In genomic region chrX:106894392-106894909, GRCh38 we compare ENCODE assay signal across 8 cellular contexts. TPM values are rescaled to one million over a fixed set of nuclear protein-coding genes. Genes with fewer than 3 reads are reported as not detected.
A peak's percentile ranks its signal among the peaks of the same experiment; 100 is the strongest.
DNase-seq lines count a peak whose midpoint lies in the region; ATAC-seq and TF ChIP-seq lines count a peak whose summit lies in the region.

No MANE protein-coding gene starts in this region.

- no peaks in the 10 kb centered on the region for H3K27me3 ChIP-seq in Peyer's patch

- TF ChIP-seq RAD21 in Ishikawa (IDR thresholded peaks at IDR 0.05; ENCODE audit: low read depth), result peak; percentile 79

- in situ Hi-C loops in Caki2 (cut with HindIII; ENCODE audit: low pct_unique_long_range_greater_than_20kb, low sequenced_read_pairs), result no loop called here

- no peak overlapping the region for H3K27ac ChIP-seq in Peyer's patch

- intact Hi-C loops in posterior cingulate gyrus (cut with DNase I), result no loop called here

- H3K27ac Mint-ChIP-seq in glutamatergic neuron (ENCODE audit: unreplicated experiment), result no peak overlapping the region

- no peak overlapping the region for H3K4me3 Mint-ChIP-seq in glutamatergic neuron (ENCODE audit: unreplicated experiment)

- H3K4me1 Mint-ChIP-seq in glutamatergic neuron (ENCODE audit: low read depth, unreplicated experiment), result peaks cover 4% of the 10 kb centered on the region

- no peaks in the 10 kb centered on the region for H3K36me3 ChIP-seq in Peyer's patch

- DNase-seq in Caki2 (ENCODE audit: low read depth) (peak; percentile 62), Peyer's patch (peak in 2 of 3 donors; percentile 54 to 72), glutamatergic neuron (peak; percentile 64), posterior cingulate gyrus (peak in 8 of 10 donors; percentile 40 to 93 (median 55))
- peak; percentile 35 for DNase-seq in activated naive CD4-positive, alpha-beta T cell treated with Interleukin-2 at 50 U/mL for 16 hours

- H3K36me3 Mint-ChIP-seq in glutamatergic neuron (ENCODE audit: unreplicated experiment), result no peaks in the 10 kb centered on the region

- no peaks in the 10 kb centered on the region for H3K9me3 ChIP-seq in Peyer's patch

- ATAC-seq in GM19463 (IDR thresholded peaks at IDR 0.05; ENCODE audit: unreplicated experiment) (peak; percentile 59), GM18519 (IDR thresholded peaks at IDR 0.05; ENCODE audit: low FRiP score, unreplicated experiment) (no peak)

- no peaks in the 10 kb centered on the region for H3K9me3 Mint-ChIP-seq in glutamatergic neuron (ENCODE audit: unreplicated experiment)

- no peaks in the 10 kb centered on the region for H3K27me3 Mint-ChIP-seq in glutamatergic neuron (ENCODE audit: unreplicated experiment)

- no peak overlapping the region for H3K4me3 ChIP-seq in Peyer's patch

- peaks cover 0 to 7% (median 0%) of the 10 kb centered on the region in 4 donors for H3K4me1 ChIP-seq in Peyer's patch

- no peak for TF ChIP-seq EP300 in Ishikawa (IDR thresholded peaks at IDR 0.05; ENCODE audit: borderline replicate concordance)

- no peak for TF ChIP-seq POLR2A in Peyer's patch (IDR thresholded peaks at IDR 0.05)

- TF ChIP-seq CTCF in Peyer's patch (IDR thresholded peaks at IDR 0.05) (peak in 5 of 6 experiments; percentile 22 to 73 (median 66)), glutamatergic neuron (IDR thresholded peaks at IDR 0.05; ENCODE audit: partially characterized antibody, unreplicated experiment) (peak; percentile 75)

TF ChIP-seq in Ishikawa, 13 proteins besides CTCF, POLR2A, EP300 and RAD21:
- no peak for TF ChIP-seq ZBTB7A (IDR thresholded peaks at IDR 0.05; ENCODE audit: low read depth)
- TF ChIP-seq REST (IDR thresholded peaks at IDR 0.05; ENCODE audit: low read depth), result no peak
- no peak for TF ChIP-seq NFIC (IDR thresholded peaks at IDR 0.05)
- TF ChIP-seq TAF1 (IDR thresholded peaks at IDR 0.05; ENCODE audit: low read depth), result no peak
- no peak for TF ChIP-seq FOXM1 (IDR thresholded peaks at IDR 0.05; ENCODE audit: borderline replicate concordance, low read depth)
- TF ChIP-seq YY1 (IDR thresholded peaks at IDR 0.05; ENCODE audit: low read depth), result no peak
- no peak for TF ChIP-seq USF1 (IDR thresholded peaks at IDR 0.05)
- no peak for TF ChIP-seq CEBPB (IDR thresholded peaks at IDR 0.05)
- no peak for TF ChIP-seq CREB1 (IDR thresholded peaks at IDR 0.05; ENCODE audit: low read depth)
- TF ChIP-seq TCF12 (IDR thresholded peaks at IDR 0.05; ENCODE audit: low read depth), result no peak
- TF ChIP-seq EGR1 (IDR thresholded peaks at IDR 0.05), result no peak
- TF ChIP-seq MAX (IDR thresholded peaks at IDR 0.05), result no peak
- TF ChIP-seq TEAD4 (IDR thresholded peaks at IDR 0.05), result no peak

RNA-seq across cellular contexts. Expression of gene RIPPLY1, which starts 8.7 kb away (rescaled TPM):
- total RNA-seq in Caki2 (2014; rRNA removed; shearing (Covaris generic); ENCODE audit: low replicate concordance), result not detected in 2 replicates
- total RNA-seq in Peyer's patch (not detected), glutamatergic neuron (ENCODE audit: unreplicated experiment) (not detected)

RNA-seq across cellular contexts. Expression of gene CLDN2, which starts 25.8 kb away (rescaled TPM):
- 23.0 and 26.3 TPM in 2 replicates for total RNA-seq in Caki2 (2014; rRNA removed; shearing (Covaris generic); ENCODE audit: low replicate concordance)
- total RNA-seq in Peyer's patch, result 10 to 100 TPM in 3 of 4 donors, 1 to 10 TPM in 1; 9.9 to 86.5 (median 36.0) TPM
- not detected for total RNA-seq in glutamatergic neuron (ENCODE audit: unreplicated experiment)

Comparison
In these comparisons a context has a peak if more than half of its experiments do, and no peak if none do; other contexts are left out.
1. RNA of gene CLDN2, which starts 25.8 kb away (total RNA-seq): 9.9 to 86.5 TPM in Peyer's patch and 23.0 to 26.3 TPM in Caki2; not detected in glutamatergic neuron (single experiment); every median in the first group is over 10 times any median in the second.
2. Peak in every context shown above with its lines, with median percentiles within 50 percentile points of each other: DNase-seq.